Comparison of ENCODE assay signal across 8 cellular contexts in the genomic region with DNA sequence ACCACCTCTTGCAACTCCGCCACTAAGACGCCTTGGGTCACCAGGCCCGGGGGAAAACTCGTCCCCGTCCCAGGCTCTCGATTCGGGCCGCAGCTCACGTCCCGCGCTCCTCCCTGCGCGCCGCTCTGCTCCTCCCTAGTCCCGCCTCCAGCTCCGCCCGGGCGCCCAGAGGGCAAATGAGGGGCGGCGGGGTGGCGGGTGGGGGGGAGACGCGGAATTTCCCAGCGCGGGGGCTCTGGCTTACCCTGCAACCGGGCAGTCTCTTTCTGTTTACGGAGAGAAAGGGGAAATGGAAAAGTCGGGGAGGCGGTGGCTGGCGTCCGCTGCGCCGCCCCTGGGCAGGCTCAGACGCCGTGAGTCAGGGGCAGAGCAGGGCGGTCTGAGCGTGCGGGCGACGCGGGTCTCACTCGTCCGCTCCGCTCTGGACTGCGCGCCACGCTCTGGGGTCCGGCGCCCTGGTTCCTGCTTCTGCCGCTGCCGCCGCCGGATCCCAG. TPM values are rescaled to one million over a fixed set of nuclear protein-coding genes. Genes with fewer than 3 reads are reported as not detected.
DNase-seq lines count a peak whose midpoint lies in the region; ATAC-seq, FAIRE-seq and TF ChIP-seq lines count a peak whose summit lies in the region.

A gene (plus strand): TSS at position 406 of the 494 bp plus-strand sequence. CDS start 4,755 bp downstream, outside the sequence.

- no peak within 1 kb of the TSS for H2AFZ ChIP-seq in HepG2 (ENCODE audit: low read length)

- POLR2A ChIA-PET in A673 (lab: Charles Lee; ENCODE audit: low non-redundant PET) = interaction anchor here (0.6 to 0.7 kb wide), 2 partner anchors 120 to 130 kb away, joined by 3 read pairs; no protein-coding TSS in a partner anchor
- POLR2A ChIA-PET in HepG2 (lab: Yijun Ruan, JAX) = interaction anchor here (0.6 to 3.6 kb wide), 18 partner anchors 9 to 171 kb away, joined by 3 to 53 read pairs (median 4); a partner anchor contains a TSS

- H3K27ac ChIP-seq in A673 (ENCODE audit: low read depth, low read length, poor library complexity, severe bottlenecking) (peak within 1 kb of the TSS; percentile 86), HepG2 (ENCODE audit: extremely low read length, insufficient read depth, low read length) (peak within 1 kb of the TSS; percentile 97)

- H3K9ac ChIP-seq in HepG2 (ENCODE audit: insufficient read depth, low read depth, low read length) = peak within 1 kb of the TSS; percentile 89

- in situ Hi-C loops in HepG2 (cut with HindIII; ENCODE audit: extremely low pct_ligation_motif_present, low pct_unique_long_range_greater_than_20kb) = loop anchor here (25.0 kb wide), 1 partner anchor 1503 kb away; a partner anchor contains a TSS

- peak in 1 of 2 experiments; percentile 42; a peak in 2 of 4 replicates for TF ChIP-seq EP300 in HepG2 (IDR thresholded peaks at IDR 0.05; ENCODE audit: low read depth in 2 of 2, low read length in 2 of 2)
- TF ChIP-seq EP300 in HepG2 (CRISPR knock-in tag; IDR thresholded peaks at IDR 0.05; ENCODE audit: borderline replicate concordance) = no peak

- H3K4me3 ChIP-seq in A673 (ENCODE audit: low read depth, low read length, poor library complexity, severe bottlenecking) (peak within 1 kb of the TSS; percentile 96), HepG2 (replicated peaks in 1 of 3; ENCODE audit: insufficient read depth in 1 of 3, low read depth in 2 of 3, low read length in 3 of 3) (peak within 1 kb of the TSS; percentile 93 to 97 (median 96))

- ATAC-seq in GM18511 (IDR thresholded peaks at IDR 0.05; ENCODE audit: unreplicated experiment) (peak; percentile 70), HG02981 (IDR thresholded peaks at IDR 0.05; ENCODE audit: unreplicated experiment) (peak; percentile 56), HepG2 (peak; percentile 89)

- TF ChIP-seq POLR2A in HepG2 (IDR thresholded peaks at IDR 0.05; ENCODE audit: insufficient read depth in 1 of 2, low read depth in 2 of 2, low read length in 2 of 2) = peak; percentile 77 to 78

- peak; percentile 52; the same call in 1 of the 2 replicates for TF ChIP-seq RAD21 in HepG2 (CRISPR knock-in tag; IDR thresholded peaks at IDR 0.05)

- intact Hi-C loops in A673 (cut with micrococcal nuclease; ENCODE audit: unreplicated experiment) = no loop called here
- intact Hi-C loops in HepG2 (cut with micrococcal nuclease; ENCODE audit: unreplicated experiment) = no loop called here

- H3K79me2 ChIP-seq in HepG2 (ENCODE audit: insufficient read depth, low read length) = peaks cover 40% of the 10 kb centered on the region

- BruUV-seq in A673 (replicated peaks; lab: Mats Ljungman, UMichigan) (no TSS peak), HepG2 (replicated peaks; lab: Mats Ljungman, UMichigan) (no TSS peak)

- H3K4me1 ChIP-seq in A673 (ENCODE audit: insufficient read depth, low read length, poor library complexity, severe bottlenecking) = peaks cover 35% of the 10 kb centered on the region
- peaks cover 50% of the 10 kb centered on the region for H3K4me1 ChIP-seq in HepG2 (ENCODE audit: insufficient read depth, low read length)

- H3K4me2 ChIP-seq in HepG2 (ENCODE audit: low read depth, low read length) = peak within 1 kb of the TSS; percentile 95

- WGBS in HepG2 (ENCODE audit: low lambda C conversion rate) = 0% methylated on average over 3 of the region's 53 CpGs

- H3K27me3 ChIP-seq in A673 (replicated peaks; ENCODE audit: insufficient read depth, low read depth, low read length, poor library complexity) (no peaks in the 10 kb centered on the region), HepG2 (ENCODE audit: control insufficient read depth in 1 of 2, insufficient read depth in 2 of 2, low read length in 2 of 2) (no peaks in the 10 kb centered on the region; a peak in 1 of 5 replicates)

- H4K20me1 ChIP-seq in HepG2 (ENCODE audit: insufficient read depth, low read length) = peaks cover 20% of the 10 kb centered on the region

- TF ChIP-seq CTCF in A673 (conservative IDR thresholded peaks at IDR 0.05; ENCODE audit: low read depth, low read length) (no peak), HepG2 (CRISPR knock-in tag; IDR thresholded peaks at IDR 0.05) (peak; percentile 22; the same call in 1 of the 2 replicates)

- CTCF ChIA-PET in A673 (lab: Charles Lee) (no interaction called here), HepG2 (lab: Yijun Ruan, JAX; ENCODE audit: low intra/inter-chr PET ratio, low total read pairs) (interaction anchor here (1.2 kb wide), 1 partner anchor 10 kb away, joined by 3 read pairs; no protein-coding TSS in a partner anchor)

- H3K36me3 ChIP-seq in A673 (ENCODE audit: insufficient read depth, low read length, poor library complexity, severe bottlenecking) (no peaks in the 10 kb centered on the region), HepG2 (replicated peaks in 1 of 2; ENCODE audit: control insufficient read depth in 1 of 2, insufficient read depth in 2 of 2, low read length in 2 of 2) (no peaks in the 10 kb centered on the region; a peak in 3 of 5 replicates)

- FAIRE-seq in HepG2 (lab: Jason Lieb, UNC) = no peak

- H3K9me3 ChIP-seq in A673 (ENCODE audit: low read depth, low read length, poor library complexity, severe bottlenecking) (no peaks in the 10 kb centered on the region), HepG2 (ENCODE audit: low read length) (no peaks in the 10 kb centered on the region)

- DNase-seq in A673 (ENCODE audit: low spot score) (peak; percentile 90), NCI-H345 treated with DMSO at 0.1 percent for 48 hours (lab: John Stamatoyannopoulos, UW; ENCODE audit: unreplicated experiment) (peak; percentile 33), dedifferentiated amniotic fluid mesenchymal stem cell (ENCODE audit: extremely low spot score) (peak; percentile 67), HepG2 (ENCODE audit: low spot score) (peak; percentile 89)
- DNase-seq in activated CD4-positive, alpha-beta T cell treated with anti-CD3 and anti-CD28 coated beads, Interleukin-2, amount 50 U/mL, for 24 hours (ENCODE audit: low read depth in 1 of 2, low spot score in 1 of 2) = peak; percentile 73 to 74
- DNase-seq in stimulated activated CD4-positive, alpha-beta T cell treated with anti-CD3 and anti-CD28 coated beads, Interleukin-4, amount 100 ng/mL, for 1 hour = peak; percentile 86

TF ChIP-seq in HepG2, 621 proteins besides CTCF, POLR2A, EP300 and RAD21 (continues in another document):
- TF ChIP-seq RNF2 (conservative IDR thresholded peaks at IDR 0.05; ENCODE audit: low read depth) (no peak), AKAP8 (CRISPR knock-in tag; IDR thresholded peaks at IDR 0.05) (peak; percentile 75; the same call in 1 of the 2 replicates), POLR2AphosphoS5 (IDR thresholded peaks at IDR 0.05; ENCODE audit: low read depth, low read length) (peak; percentile 80), ATF7-NPFF (CRISPR knock-in tag; IDR thresholded peaks at IDR 0.05; ENCODE audit: low read depth) (peak; percentile 64; the same call in 1 of the 2 replicates), KDM2A (CRISPR knock-in tag; IDR thresholded peaks at IDR 0.05; ENCODE audit: borderline replicate concordance, low read depth) (peak; percentile 69; the same call in 1 of the 2 replicates), AGO2 (optimal IDR thresholded peaks at IDR 0.05; ENCODE audit: low read depth, low read length) (no peak), ZNF746 (CRISPR knock-in tag; IDR thresholded peaks at IDR 0.05) (0 out of 2 replicates have a peak, but pooled peaks have one; percentile 9), PHF21A (CRISPR knock-in tag; IDR thresholded peaks at IDR 0.05) (no peak; the same call in 1 of the 2 replicates), HOXD1 (CRISPR knock-in tag; IDR thresholded peaks at IDR 0.05) (0 out of 2 replicates have a peak, but pooled peaks have one; percentile 5), ZNF143 (CRISPR knock-in tag; IDR thresholded peaks at IDR 0.05) (peak; percentile 30; the same call in 1 of the 2 replicates), SRSF9 (IDR thresholded peaks at IDR 0.05; ENCODE audit: borderline replicate concordance, insufficient read depth, low read depth, low read length, poor library complexity, severe bottlenecking) (no peak), RARA (CRISPR knock-in tag; IDR thresholded peaks at IDR 0.05) (peak; percentile 36; the same call in 1 of the 2 replicates), RELA (CRISPR knock-in tag; IDR thresholded peaks at IDR 0.05) (peak; percentile 56; the same call in 1 of the 2 replicates), FOSL2 (CRISPR knock-in tag; IDR thresholded peaks at IDR 0.05) (peak; percentile 42), SAP130 (CRISPR knock-in tag; IDR thresholded peaks at IDR 0.05; ENCODE audit: low read depth) (peak; percentile 46), HIVEP1 (CRISPR knock-in tag; IDR thresholded peaks at IDR 0.05) (no peak), SMC3 (IDR thresholded peaks at IDR 0.05; ENCODE audit: low read length) (no peak), ZNF350 (CRISPR knock-in tag; IDR thresholded peaks at IDR 0.05; ENCODE audit: borderline replicate concordance, low read depth) (no peak), ZSCAN25 (CRISPR knock-in tag; IDR thresholded peaks at IDR 0.05) (peak; percentile 28; the same call in 1 of the 2 replicates)

RNA-seq across cellular contexts. Expression of the gene that starts here (rescaled TPM):
- total RNA-seq in A673 (2021) (4.5 TPM in 2 replicates), HepG2 (2016; rRNA removed; fragmentation: Illumina TruSeq; extraction: Trizol) (19.3 and 21.8 TPM in 2 replicates)
- 12.2 and 13.6 TPM in 2 replicates for total RNA-seq in HepG2 (2016; cell fraction: cytosol; rRNA removed; fragmentation: Illumina TruSeq; extraction: Trizol; ENCODE audit: low read depth)
- total RNA-seq in HepG2 (2016; cell fraction: insoluble cytoplasmic fraction; rRNA removed; fragmentation: Illumina TruSeq; extraction: Trizol) = 18.0 and 21.2 TPM in 2 replicates
- 15.3 and 19.2 TPM in 2 replicates for total RNA-seq in HepG2 (2016; cell fraction: membrane; rRNA removed; fragmentation: Illumina TruSeq; extraction: Trizol)
- 22.1 and 23.1 TPM in 2 replicates for total RNA-seq in HepG2 (2016; cell fraction: nucleus; rRNA removed; fragmentation: Illumina TruSeq; extraction: Trizol)
- 26.6 and 37.9 TPM in 2 replicates for polyA plus RNA-seq in HepG2 (2011; rRNA removed)
- polyA plus RNA-seq in HepG2 (2011; cell fraction: cytosol; rRNA removed) = 12.9 and 14.6 TPM in 2 replicates
- 26.9 and 27.5 TPM in 2 replicates for polyA plus RNA-seq in HepG2 (2011; cell fraction: nucleus; rRNA removed)
- 11.2 and 14.3 TPM in 2 replicates for polyA plus RNA-seq in HepG2 (2012)
- 8.6 and 13.3 TPM in 2 replicates for polyA plus RNA-seq in HepG2 (2016; cell fraction: cytosol; fragmentation: Illumina TruSeq; extraction: Trizol; ENCODE audit: low read depth)
- polyA plus RNA-seq in HepG2 (2016; cell fraction: insoluble cytoplasmic fraction; fragmentation: Illumina TruSeq; extraction: Trizol; ENCODE audit: low read depth) = 15.6 and 17.9 TPM in 2 replicates
- 9.4 and 12.4 TPM in 2 replicates for polyA plus RNA-seq in HepG2 (2016; cell fraction: membrane; fragmentation: Illumina TruSeq; extraction: Trizol; ENCODE audit: low read depth)
- polyA plus RNA-seq in HepG2 (2016; cell fraction: nucleus; fragmentation: Illumina TruSeq; extraction: Trizol; ENCODE audit: insufficient read depth, low read depth) = 41.0 and 46.6 TPM in 2 replicates
- 15.0 and 17.4 TPM in 2 replicates for polyA minus RNA-seq in HepG2 (2011; rRNA and poly(A)+ RNA removed; ENCODE audit: low replicate concordance)
- polyA minus RNA-seq in HepG2 (2011; cell fraction: cytosol; rRNA and poly(A)+ RNA removed) = 7.3 and 10.3 TPM in 2 replicates
- 30.6 and 31.2 TPM in 2 replicates for polyA minus RNA-seq in HepG2 (2011; cell fraction: nucleus; rRNA and poly(A)+ RNA removed)

Comparison
In these comparisons a context has a peak if more than half of its experiments do, and no peak if none do; other contexts are left out.
1. Peak in every context shown above with its lines: DNase-seq, ATAC-seq, H3K4me3 ChIP-seq and H3K27ac ChIP-seq.
2. DNase-seq: peak in every context shown above with its lines; median percentile 90 in A673; 89 in HepG2; 86 in stimulated activated CD4-positive, alpha-beta T cell treated with anti-CD3 and anti-CD28 coated beads, Interleukin-4, amount 100 ng/mL, for 1 hour; 74 in activated CD4-positive, alpha-beta T cell treated with anti-CD3 and anti-CD28 coated beads, Interleukin-2, amount 50 U/mL, for 24 hours; 67 in dedifferentiated amniotic fluid mesenchymal stem cell; 33 in NCI-H345 treated with DMSO at 0.1 percent for 48 hours.